ENCODE assay signal across 10 cellular contexts in genomic region chr3:63921741-63922482, GRCh38. TPM values are rescaled to one million over a fixed set of nuclear protein-coding genes. Genes with fewer than 3 reads are reported as not detected.
DNase-seq lines count a peak whose midpoint lies in the region; ATAC-seq and TF ChIP-seq lines count a peak whose summit lies in the region.
"Had no signal": no experiment of that assay in that cellular context is flagged by ENCODE, and none has a peak within 500 bp of the region (broad histone marks: within the 10 kb centered on the region; RNA-seq: fewer than 3 reads in every experiment).

No MANE protein-coding gene starts in this region.

- H2BK15ac ChIP-seq in H9 (ENCODE audit: low read depth, low read length): no peak overlapping the region

- H3K79me1 ChIP-seq in H9 (ENCODE audit: insufficient read depth, low read depth, low read length, poor library complexity, severe bottlenecking): peaks cover 2% of the 10 kb centered on the region

- H2BK12ac ChIP-seq in H9 (ENCODE audit: insufficient read length, low read depth, low read length): no peak overlapping the region

- H3K27ac ChIP-seq in H9 (ENCODE audit: insufficient read length, low read depth, low read length): no peak overlapping the region

- H3K4ac ChIP-seq in H9 (ENCODE audit: low read depth, low read length): no peak overlapping the region

- H3K23me2 ChIP-seq in H9 (ENCODE audit: insufficient read length, low read depth, low read length, poor library complexity, severe bottlenecking): no peaks in the 10 kb centered on the region

- no peak overlapping the region for H3T11ph ChIP-seq in H9 (ENCODE audit: low read length)

- H3K4me2 ChIP-seq in H9 (ENCODE audit: insufficient read depth, insufficient read length, low read length): no peak overlapping the region

- H3K9ac ChIP-seq in H9 (ENCODE audit: extremely low read depth, insufficient read length, low read length): no peak overlapping the region

- no peak overlapping the region for H3K27ac Mint-ChIP-seq in central memory CD8-positive, alpha-beta T cell (ENCODE audit: low read depth)
- H3K27ac Mint-ChIP-seq in H9: no peak overlapping the region
- H3K27ac Mint-ChIP-seq: endodermal cell had no signal

- no peaks in the 10 kb centered on the region for H3K27me3 ChIP-seq in H9 (ENCODE audit: insufficient read depth, low read length)

- no peak overlapping the region for H2BK120ac ChIP-seq in H9 (ENCODE audit: low read depth, low read length, poor library complexity, severe bottlenecking)

- H3K18ac ChIP-seq in H9 (ENCODE audit: insufficient read length, low read depth, low read length): no peak overlapping the region

- H3K27me3 Mint-ChIP-seq in central memory CD8-positive, alpha-beta T cell: no peaks in the 10 kb centered on the region
- H3K27me3 Mint-ChIP-seq in H9 (ENCODE audit: low read depth): no peaks in the 10 kb centered on the region

- H4K20me1 ChIP-seq in H9 (ENCODE audit: control insufficient read depth, insufficient read depth, insufficient read length): no peaks in the 10 kb centered on the region

- WGBS in H9 (ENCODE audit: extremely low coverage, insufficient read length, low lambda C conversion rate): no CpG with 5 or more reads among the region's 6 CpGs

- no peak overlapping the region for H2AK5ac ChIP-seq in H9 (ENCODE audit: insufficient read length, low read length)

- H2BK20ac ChIP-seq in H9 (ENCODE audit: low read depth, low read length, poor library complexity, severe bottlenecking): no peak overlapping the region

- ATAC-seq in GM21367 (IDR thresholded peaks at IDR 0.05; ENCODE audit: unreplicated experiment) (peak; percentile 85), HG03280 (IDR thresholded peaks at IDR 0.05; ENCODE audit: unreplicated experiment) (peak; percentile 80)
- ATAC-seq in central memory CD8-positive, alpha-beta T cell (replicated peaks; ENCODE audit: extremely low read depth, poor library complexity, severe bottlenecking): peak; percentile 40

- no peak overlapping the region for H3K23ac ChIP-seq in H9 (ENCODE audit: insufficient read length, low read depth, low read length)

- peaks cover 33% of the 10 kb centered on the region for H3K36me3 Mint-ChIP-seq in central memory CD8-positive, alpha-beta T cell (ENCODE audit: insufficient read depth)
- peaks cover 41 to 64% (median 60%) of the 10 kb centered on the region in 3 experiments for H3K36me3 Mint-ChIP-seq in H9 (ENCODE audit: insufficient read depth in 1 of 3, low read depth in 3 of 3)

- peaks cover 54% of the 10 kb centered on the region for H3K4me1 Mint-ChIP-seq in central memory CD8-positive, alpha-beta T cell
- peaks cover 0 to 6% of the 10 kb centered on the region in 2 experiments; a peak in 2 of 4 replicates for H3K4me1 Mint-ChIP-seq in H9

- H3K9me3 ChIP-seq in H9 (ENCODE audit: control insufficient read depth, low read depth, low read length): no peaks in the 10 kb centered on the region

- no peaks in the 10 kb centered on the region for H3K79me2 ChIP-seq in H9 (ENCODE audit: insufficient read depth, low read length)

- H4K5ac ChIP-seq in H9 (ENCODE audit: insufficient read length, low read depth, low read length): no peak overlapping the region

- DNase-seq in GM10266 (ENCODE audit: extremely low spot score) (peak; percentile 35), NCI-H748 treated with DMSO at 0.1 percent for 48 hours (lab: John Stamatoyannopoulos, UW) (no peak), AG08396 (ENCODE audit: low spot score) (no peak), HuH-7.5 (ENCODE audit: low spot score) (no peak), H9 (no peak)
- DNase-seq in central memory CD8-positive, alpha-beta T cell (ENCODE audit: low spot score in 2 of 2): no peak
- DNase-seq: endodermal cell, NCI-H1436 treated with DMSO at 0.1 percent for 48 hours had no signal

- no peak for TF ChIP-seq CTCF in GM10266 (IDR thresholded peaks at IDR 0.05; ENCODE audit: control insufficient read depth, insufficient read depth, low read depth, missing control alignments)
- TF ChIP-seq CTCF in H9 (conservative IDR thresholded peaks at IDR 0.05): no peak

- no peak overlapping the region for H2AFZ ChIP-seq in H9 (ENCODE audit: low read length)

- H4K91ac ChIP-seq in H9 (ENCODE audit: insufficient read length, low read depth, low read length): no peak overlapping the region

- H3K14ac ChIP-seq in H9 (ENCODE audit: insufficient read depth, low read length): no peak overlapping the region

- no peak overlapping the region for H2BK5ac ChIP-seq in H9 (ENCODE audit: insufficient read length, low read length)

- H3K4me1 ChIP-seq in H9 (ENCODE audit: insufficient read depth, low read length): no peaks in the 10 kb centered on the region

- no peak overlapping the region for H3K4me3 Mint-ChIP-seq in central memory CD8-positive, alpha-beta T cell
- no peak overlapping the region for H3K4me3 Mint-ChIP-seq in H9
- H3K4me3 Mint-ChIP-seq: endodermal cell had no signal

- no peaks in the 10 kb centered on the region for H3K9me3 Mint-ChIP-seq in central memory CD8-positive, alpha-beta T cell
- H3K9me3 Mint-ChIP-seq in H9: peaks cover 17 to 18% of the 10 kb centered on the region in 2 experiments

- no peak overlapping the region for H4K8ac ChIP-seq in H9 (replicated peaks; ENCODE audit: insufficient read length, low read depth, low read length)

- H3K56ac ChIP-seq in H9 (ENCODE audit: insufficient read length, low read depth, low read length): no peak overlapping the region

RNA-seq across cellular contexts. Expression of gene SCAANT1, which starts 9.7 kb away (rescaled TPM):
- total RNA-seq in H9 (2021): not detected in 2 replicates
- total RNA-seq: endodermal cell had no signal

RNA-seq across cellular contexts. Expression of gene ATXN7, which starts 58.2 kb away (rescaled TPM):
- total RNA-seq in H9 (2021): 20.1 and 21.5 TPM in 2 replicates

RNA-seq across cellular contexts. Expression of gene THOC7, which starts 58.3 kb away (rescaled TPM):
- total RNA-seq in H9 (2021): 63.3 and 71.4 TPM in 2 replicates
